7 cellular contexts compared by ENCODE assay signal in genomic region chr5:92976156-92976555, GRCh38.
"Had no signal": no experiment of that assay in that cellular context is flagged by ENCODE, and none has a peak within 500 bp of the region (broad histone marks: within the 10 kb centered on the region; RNA-seq: fewer than 3 reads in every experiment).

No MANE protein-coding gene starts in this region.

- ATAC-seq: K562 had no signal

- H3K4me3 ChIP-seq: K562 had no signal

- FAIRE-seq: HTR-8/SVneo, K562 had no signal

- H3K4me2 ChIP-seq: KMS-11 had no signal

- DNase-seq: IMR-90, KBM-7, KG1 had no signal

- H3K27ac ChIP-seq: HL-60, KMS-11 had no signal

- H3K9ac ChIP-seq: KMS-11 had no signal
